7 cellular contexts compared by ENCODE assay signal in genomic region chr15:40872791-40873526, GRCh38. TPM values are rescaled to one million over a fixed set of nuclear protein-coding genes. Genes with fewer than 3 reads are reported as not detected.
DNase-seq lines count a peak whose midpoint lies in the region; ATAC-seq and TF ChIP-seq lines count a peak whose summit lies in the region.
"Had no signal": no experiment of that assay in that cellular context is flagged by ENCODE, and none has a peak within 500 bp of the region (broad histone marks: within the 10 kb centered on the region; RNA-seq: fewer than 3 reads in every experiment).

No MANE protein-coding gene starts in this region.

- no peak overlapping the region for H3K27ac Mint-ChIP-seq in activated CD8-positive, alpha-beta T cell treated with anti-CD3 and anti-CD28 coated beads, Interleukin-2, amount 10 ng/mL, durations not matched to agents 7 days and 5 days
- H3K27ac Mint-ChIP-seq in nephron progenitor cell = no peak overlapping the region

- TF ChIP-seq CTCF in GM12865 (IDR thresholded peaks at IDR 0.05; ENCODE audit: insufficient read depth, low read depth, low read length, missing control alignments) = no peak
- TF ChIP-seq CTCF in nephron progenitor cell (IDR thresholded peaks at IDR 0.05) = no peak

- ATAC-seq in activated CD8-positive, alpha-beta T cell treated with anti-CD3 and anti-CD28 coated beads, Interleukin-2, amount 10 ng/mL, durations not matched to agents 7 days and 5 days = no peak
- ATAC-seq in sciatic nerve = no peak
- no peak for ATAC-seq in GM18511 (IDR thresholded peaks at IDR 0.05; ENCODE audit: unreplicated experiment)

- H3K4me1 Mint-ChIP-seq in activated CD8-positive, alpha-beta T cell treated with anti-CD3 and anti-CD28 coated beads, Interleukin-2, amount 10 ng/mL, durations not matched to agents 7 days and 5 days (ENCODE audit: low read depth) = peaks cover 9% of the 10 kb centered on the region
- H3K4me1 Mint-ChIP-seq in nephron progenitor cell = peaks cover 15% of the 10 kb centered on the region

- peaks cover 29% of the 10 kb centered on the region for H3K27me3 Mint-ChIP-seq in activated CD8-positive, alpha-beta T cell treated with anti-CD3 and anti-CD28 coated beads, Interleukin-2, amount 10 ng/mL, durations not matched to agents 7 days and 5 days (ENCODE audit: low read depth)
- peaks cover 24% of the 10 kb centered on the region for H3K27me3 Mint-ChIP-seq in nephron progenitor cell (ENCODE audit: low read depth, poor library complexity)

- no peaks in the 10 kb centered on the region for H3K9me3 Mint-ChIP-seq in activated CD8-positive, alpha-beta T cell treated with anti-CD3 and anti-CD28 coated beads, Interleukin-2, amount 10 ng/mL, durations not matched to agents 7 days and 5 days (ENCODE audit: insufficient read depth)
- H3K9me3 Mint-ChIP-seq in nephron progenitor cell = no peaks in the 10 kb centered on the region

- POLR2A ChIA-PET in activated CD8-positive, alpha-beta T cell treated with anti-CD3 and anti-CD28 coated beads, Interleukin-2, amount 10 ng/mL, durations not matched to agents 7 days and 5 days (lab: Charles Lee) = interaction anchor here (0.5 to 1.5 kb wide), 4 partner anchors 9 to 431 kb away, joined by 3 to 4 read pairs (median 4); no protein-coding TSS in a partner anchor

- CTCF ChIA-PET in activated CD8-positive, alpha-beta T cell treated with anti-CD3 and anti-CD28 coated beads, Interleukin-2, amount 10 ng/mL, durations not matched to agents 7 days and 5 days (lab: Charles Lee) = interaction anchor here (0.6 to 2.5 kb wide), 4 partner anchors 12 to 104 kb away, joined by 3 to 15 read pairs (median 9); partner anchors contain the start of gene VPS18

- H3K36me3 Mint-ChIP-seq in activated CD8-positive, alpha-beta T cell treated with anti-CD3 and anti-CD28 coated beads, Interleukin-2, amount 10 ng/mL, durations not matched to agents 7 days and 5 days (ENCODE audit: low read depth) = no peaks in the 10 kb centered on the region
- no peaks in the 10 kb centered on the region for H3K36me3 Mint-ChIP-seq in nephron progenitor cell (ENCODE audit: low read depth)

- intact Hi-C loops in sciatic nerve (cut with DNase I) = no loop called here

- DNase-seq in GM12865 (ENCODE audit: low read depth) (no peak), nephron progenitor cell (no peak), sciatic nerve (ENCODE audit: low spot score) (no peak), AG08395 (ENCODE audit: low spot score) (no peak)
- DNase-seq in activated CD8-positive, alpha-beta T cell treated with anti-CD3 and anti-CD28 coated beads, Interleukin-2, amount 10 ng/mL, durations not matched to agents 7 days and 5 days = no peak

- peak overlapping the region; percentile 61 for H3K4me3 ChIP-seq in GM12865 (ENCODE audit: low read depth, low read length)

- H3K4me3 Mint-ChIP-seq in activated CD8-positive, alpha-beta T cell treated with anti-CD3 and anti-CD28 coated beads, Interleukin-2, amount 10 ng/mL, durations not matched to agents 7 days and 5 days = peak overlapping the region; percentile 15
- H3K4me3 Mint-ChIP-seq in nephron progenitor cell = peak overlapping the region; percentile 77

RNA-seq across cellular contexts. Expression of gene RHOV, which starts 1.1 kb away (rescaled TPM):
- total RNA-seq in activated CD8-positive, alpha-beta T cell treated with anti-CD3 and anti-CD28 coated beads, Interleukin-2, amount 10 ng/mL, durations not matched to agents 7 days and 5 days = not detected
- 0.22 TPM for total RNA-seq in sciatic nerve

RNA-seq across cellular contexts. Expression of gene VPS18, which starts 21.3 kb away (rescaled TPM):
- total RNA-seq in activated CD8-positive, alpha-beta T cell treated with anti-CD3 and anti-CD28 coated beads, Interleukin-2, amount 10 ng/mL, durations not matched to agents 7 days and 5 days = 10 to 100 TPM; 17.8 to 18.4 TPM
- 17.3 TPM for total RNA-seq in sciatic nerve

RNA-seq across cellular contexts. Expression of gene SPINT1, which starts 29.1 kb away (rescaled TPM):
- total RNA-seq in activated CD8-positive, alpha-beta T cell treated with anti-CD3 and anti-CD28 coated beads, Interleukin-2, amount 10 ng/mL, durations not matched to agents 7 days and 5 days = 1 to 10 TPM; 3.1 to 4.3 TPM
- 4.0 TPM for total RNA-seq in sciatic nerve

RNA-seq across cellular contexts. Expression of gene PPP1R14D, which starts 44.5 kb away (rescaled TPM):
- not detected for total RNA-seq in activated CD8-positive, alpha-beta T cell treated with anti-CD3 and anti-CD28 coated beads, Interleukin-2, amount 10 ng/mL, durations not matched to agents 7 days and 5 days
- total RNA-seq in sciatic nerve = not detected
- total RNA-seq: temporal lobe had no signal

RNA-seq across cellular contexts. Expression of gene DLL4, which starts 56.2 kb away (rescaled TPM):
- total RNA-seq in activated CD8-positive, alpha-beta T cell treated with anti-CD3 and anti-CD28 coated beads, Interleukin-2, amount 10 ng/mL, durations not matched to agents 7 days and 5 days = not detected
- total RNA-seq in sciatic nerve = 33.3 TPM
